ENCODE assay signal across 10 cellular contexts in the genomic region with DNA sequence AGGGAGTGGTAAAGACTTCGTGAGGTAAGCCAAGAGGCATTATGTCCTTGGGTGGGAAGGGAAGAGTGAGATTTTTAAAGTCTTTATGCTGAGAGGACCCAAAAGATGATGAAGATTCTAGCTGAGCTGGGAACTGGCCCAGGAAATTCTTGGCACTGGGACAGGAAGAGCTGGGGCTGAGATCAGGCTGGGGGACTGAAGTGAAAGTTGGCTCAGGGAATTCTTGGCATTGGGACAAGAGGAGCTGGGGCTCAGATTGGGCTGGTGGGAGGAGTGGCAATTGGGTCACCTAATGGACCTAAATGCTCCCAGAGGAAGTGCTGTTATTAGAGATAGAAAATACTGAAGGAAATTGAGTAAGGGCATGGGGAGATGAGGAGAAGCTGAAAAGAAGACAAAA. TPM values are rescaled to one million over a fixed set of nuclear protein-coding genes. Genes with fewer than 3 reads are reported as not detected.
A peak's percentile ranks its signal among the peaks of the same experiment; 100 is the strongest.
DNase-seq lines count a peak whose midpoint lies in the region; ATAC-seq and TF ChIP-seq lines count a peak whose summit lies in the region.
"Had no signal": no experiment of that assay in that cellular context is flagged by ENCODE, and none has a peak within 500 bp of the region (broad histone marks: within the 10 kb centered on the region; RNA-seq: fewer than 3 reads in every experiment).

No MANE protein-coding gene starts in this region.

- DNase-seq in GM23338 (ENCODE audit: low spot score) = no peak
- peak; percentile 48 for DNase-seq in astrocyte of the cerebellum (ENCODE audit: low read depth)
- peak; percentile 15 for DNase-seq in hepatocyte (ENCODE audit: low spot score)
- DNase-seq in superior temporal gyrus (ENCODE audit: extremely low spot score) = peak; percentile 32
- DNase-seq in activated naive CD4-positive, alpha-beta T cell treated with anti-CD3 and anti-CD28 coated beads, Interleukin-2, amount 50 U/mL, for 72 hours (ENCODE audit: low spot score in 2 of 2) = no peak
- no peak for DNase-seq in GM10266 (ENCODE audit: extremely low spot score)
- no peak for DNase-seq in GM19238 (ENCODE audit: insufficient read length, low spot score)
- no peak for DNase-seq in activated T-cell treated with anti-CD3 and anti-CD28 coated beads for 4 hours
- DNase-seq: activated naive CD8-positive, alpha-beta T cell treated with anti-CD3 and anti-CD28 coated beads, Interleukin-2, amount 10 ng/mL, durations not matched to agents 7 days and 5 days had no signal

- H3K79me2 ChIP-seq in GM23338 (replicated peaks; ENCODE audit: insufficient read depth) (no peaks in the 10 kb centered on the region), hepatocyte (no peaks in the 10 kb centered on the region)

- H3K27me3 ChIP-seq in GM23338 (ENCODE audit: insufficient read depth) (no peaks in the 10 kb centered on the region), hepatocyte (no peaks in the 10 kb centered on the region)

- H2AFZ ChIP-seq in GM23338 (0 out of 2 replicates have a peak overlapping the region, but pooled peaks have one; percentile 14), hepatocyte (no peak overlapping the region)

- H4K20me1 ChIP-seq in GM23338 (replicated peaks; ENCODE audit: insufficient read depth) (no peaks in the 10 kb centered on the region), hepatocyte (ENCODE audit: insufficient read depth, poor library complexity, severe bottlenecking) (no peaks in the 10 kb centered on the region)

- H3K4me2 ChIP-seq in GM23338 = no peak overlapping the region
- no peak overlapping the region for H3K4me2 ChIP-seq in hepatocyte

- H3K4me3 Mint-ChIP-seq in GM23338 = no peak overlapping the region
- H3K4me3 Mint-ChIP-seq: activated naive CD8-positive, alpha-beta T cell treated with anti-CD3 and anti-CD28 coated beads, Interleukin-2, amount 10 ng/mL, durations not matched to agents 7 days and 5 days had no signal

- H3K9me2 ChIP-seq in GM23338 (ENCODE audit: insufficient read depth) (peaks cover 5% of the 10 kb centered on the region; the same call in 1 of the 2 replicates), hepatocyte (replicated peaks; ENCODE audit: insufficient read depth) (no peaks in the 10 kb centered on the region)

- H3F3A ChIP-seq in GM23338 (replicated peaks; ENCODE audit: low read depth) = no peaks in the 10 kb centered on the region

- H3K27ac ChIP-seq in GM23338 (ENCODE audit: low read depth) (no peak overlapping the region), hepatocyte (no peak overlapping the region)
- H3K27ac ChIP-seq: skin epidermis had no signal

- peaks cover 5% of the 10 kb centered on the region for H3K4me1 Mint-ChIP-seq in GM23338
- H3K4me1 Mint-ChIP-seq: activated naive CD8-positive, alpha-beta T cell treated with anti-CD3 and anti-CD28 coated beads, Interleukin-2, amount 10 ng/mL, durations not matched to agents 7 days and 5 days had no signal

- TF ChIP-seq CTCF in GM23338 (conservative IDR thresholded peaks at IDR 0.05; ENCODE audit: low read depth in 2 of 2) = no peak
- no peak for TF ChIP-seq CTCF in astrocyte of the cerebellum (IDR thresholded peaks at IDR 0.05; ENCODE audit: low read depth, low read length, missing control alignments)
- no peak for TF ChIP-seq CTCF in hepatocyte (IDR thresholded peaks at IDR 0.05; ENCODE audit: poor library complexity)
- no peak for TF ChIP-seq CTCF in GM10266 (IDR thresholded peaks at IDR 0.05; ENCODE audit: control insufficient read depth, insufficient read depth, low read depth, missing control alignments)

- peak overlapping the region; percentile 0; the same call in 1 of the 2 replicates for H3K27ac Mint-ChIP-seq in GM23338
- no peak overlapping the region for H3K27ac Mint-ChIP-seq in activated naive CD4-positive, alpha-beta T cell treated with anti-CD3 and anti-CD28 coated beads, Interleukin-2, amount 50 U/mL, for 72 hours
- H3K27ac Mint-ChIP-seq: activated naive CD8-positive, alpha-beta T cell treated with anti-CD3 and anti-CD28 coated beads, Interleukin-2, amount 10 ng/mL, durations not matched to agents 7 days and 5 days had no signal

- in situ Hi-C loops in astrocyte of the cerebellum (cut with HindIII; ENCODE audit: low sequenced_read_pairs) = no loop called here

- no peaks in the 10 kb centered on the region for H3K36me3 Mint-ChIP-seq in GM23338 (ENCODE audit: low read depth)
- H3K36me3 Mint-ChIP-seq in activated naive CD4-positive, alpha-beta T cell treated with anti-CD3 and anti-CD28 coated beads, Interleukin-2, amount 50 U/mL, for 72 hours = no peaks in the 10 kb centered on the region
- H3K36me3 Mint-ChIP-seq: activated naive CD8-positive, alpha-beta T cell treated with anti-CD3 and anti-CD28 coated beads, Interleukin-2, amount 10 ng/mL, durations not matched to agents 7 days and 5 days had no signal

- H3K36me3 ChIP-seq in GM23338 (ENCODE audit: insufficient read depth) = no peaks in the 10 kb centered on the region
- H3K36me3 ChIP-seq in hepatocyte (replicated peaks; ENCODE audit: insufficient read depth, low read depth) = no peaks in the 10 kb centered on the region

- ATAC-seq in GM23338 = no peak
- no peak for ATAC-seq in activated naive CD4-positive, alpha-beta T cell treated with anti-CD3 and anti-CD28 coated beads, Interleukin-2, amount 50 U/mL, for 72 hours

- H3K27me3 Mint-ChIP-seq in GM23338 (ENCODE audit: insufficient read depth, low read depth, poor library complexity) = no peaks in the 10 kb centered on the region

- H3K9me3 ChIP-seq in hepatocyte (ENCODE audit: low read depth) = no peaks in the 10 kb centered on the region

- WGBS in hepatocyte (ENCODE audit: low lambda C conversion rate, missing lambda C conversion rate) = 70% methylated on average over 1 of the region's 1 CpG

- H3K9me3 Mint-ChIP-seq in GM23338 = no peaks in the 10 kb centered on the region
- no peaks in the 10 kb centered on the region for H3K9me3 Mint-ChIP-seq in activated naive CD4-positive, alpha-beta T cell treated with anti-CD3 and anti-CD28 coated beads, Interleukin-2, amount 50 U/mL, for 72 hours
- H3K9me3 Mint-ChIP-seq: activated naive CD8-positive, alpha-beta T cell treated with anti-CD3 and anti-CD28 coated beads, Interleukin-2, amount 10 ng/mL, durations not matched to agents 7 days and 5 days had no signal

- H3K4me3 ChIP-seq in GM23338 (no peak overlapping the region), astrocyte of the cerebellum (ENCODE audit: low read depth, low read length) (no peak overlapping the region), hepatocyte (no peak overlapping the region)
- H3K4me3 ChIP-seq: skin epidermis had no signal

- H3K4me1 ChIP-seq in GM23338 (ENCODE audit: insufficient read depth) (no peaks in the 10 kb centered on the region), hepatocyte (ENCODE audit: insufficient read depth) (no peaks in the 10 kb centered on the region)

TF ChIP-seq in GM23338, 12 proteins besides CTCF, POLR2A, EP300 and RAD21 (continues in another document):
- TF ChIP-seq ZNF331 (CRISPR knock-in tag; IDR thresholded peaks at IDR 0.05; ENCODE audit: low read depth) (no peak), ZNF114 (CRISPR knock-in tag; IDR thresholded peaks at IDR 0.05) (no peak), JUNB (IDR thresholded peaks at IDR 0.05; ENCODE audit: unreplicated experiment) (no peak), NANOG (IDR thresholded peaks at IDR 0.05; ENCODE audit: borderline replicate concordance) (no peak), CREB1 (CRISPR knock-in tag; IDR thresholded peaks at IDR 0.05; ENCODE audit: low read depth) (no peak), POLR2AphosphoS5 (IDR thresholded peaks at IDR 0.05; ENCODE audit: low read depth) (no peak), REST (IDR thresholded peaks at IDR 0.05; ENCODE audit: unreplicated experiment) (no peak)

RNA-seq across cellular contexts. Expression of gene SCEL, which starts 8.9 kb away (rescaled TPM):
- not detected in 2 replicates for total RNA-seq in GM23338 (2014; rRNA removed; shearing (Covaris generic))
- polyA plus RNA-seq in GM23338 (2016; fragmentation: Nextera tagmentation; extraction: Ambion mirVana) = not detected in 2 replicates
- 3.3 and 5.4 TPM in 2 replicates for total RNA-seq in hepatocyte
- 2.4 and 5.8 TPM in 2 replicates for polyA plus RNA-seq in hepatocyte
- total RNA-seq in activated naive CD4-positive, alpha-beta T cell treated with anti-CD3 and anti-CD28 coated beads, Interleukin-2, amount 50 U/mL, for 72 hours = not detected
- total RNA-seq: activated naive CD8-positive, alpha-beta T cell treated with anti-CD3 and anti-CD28 coated beads, Interleukin-2, amount 10 ng/mL, durations not matched to agents 7 days and 5 days had no signal

Comparison
In these comparisons a context has a peak if more than half of its experiments do, and no peak if none do; other contexts are left out.
1. DNase-seq: peak in astrocyte of the cerebellum (single experiment), hepatocyte (single experiment) and superior temporal gyrus (single experiment); none in GM23338 (single experiment), activated naive CD4-positive, alpha-beta T cell treated with anti-CD3 and anti-CD28 coated beads, Interleukin-2, amount 50 U/mL, for 72 hours (0 of 2), GM10266 (single experiment), GM19238 (single experiment) and activated T-cell treated with anti-CD3 and anti-CD28 coated beads for 4 hours (single experiment).